ENCODE assay signal across 28 cellular contexts in genomic region chrX:41144873-41145272, GRCh38.
"Had no signal": no experiment of that assay in that cellular context is flagged by ENCODE, and none has a peak within 500 bp of the region (broad histone marks: within the 10 kb centered on the region; RNA-seq: fewer than 3 reads in every experiment).

No MANE protein-coding gene starts in this region.

- H3K4me3 Mint-ChIP-seq: activated CD4-positive, alpha-beta memory T cell treated with anti-CD3 and anti-CD28 coated beads for 36 hours; activated CD4-positive, alpha-beta T cell treated with anti-CD3 and anti-CD28 coated beads, Interleukin-2, amount 10 ng/mL, durations not matched to agents 24 days and 14 days; activated naive CD8-positive, alpha-beta T cell; activated T-cell treated with anti-CD3 and anti-CD28 coated beads, Interleukin-2, amount 50 U/mL, for 4 hours; brain; immature natural killer cell; natural killer cell; neural progenitor cell; T-helper 17 cell had no signal

- H2AFZ ChIP-seq: neural progenitor cell had no signal

- FAIRE-seq: urothelium cell line had no signal

- H3K27me3 ChIP-seq: dorsolateral prefrontal cortex, foreskin keratinocyte, heart left ventricle, left lung, neural progenitor cell had no signal

- H3K4me1 Mint-ChIP-seq: brain, natural killer cell, neural progenitor cell had no signal

- H3K4me1 ChIP-seq: heart left ventricle, left lung, neural progenitor cell had no signal

- H3K27me3 Mint-ChIP-seq: activated CD4-positive, alpha-beta memory T cell treated with anti-CD3 and anti-CD28 coated beads for 36 hours; activated CD4-positive, alpha-beta T cell treated with anti-CD3 and anti-CD28 coated beads, Interleukin-2, amount 10 ng/mL, durations not matched to agents 24 days and 14 days; activated naive CD8-positive, alpha-beta T cell; brain; T-helper 17 cell had no signal

- DNase-seq: activated CD4-positive, alpha-beta memory T cell treated with anti-CD3 and anti-CD28 coated beads for 36 hours; activated CD4-positive, alpha-beta T cell treated with anti-CD3 and anti-CD28 coated beads, Interleukin-2, amount 10 ng/mL, durations not matched to agents 24 days and 14 days; activated CD4-positive, CD25-positive, alpha-beta regulatory T cell treated with anti-CD3 and anti-CD28 coated beads, Interleukin-2, amount 50 U/mL, for 72 hours; activated naive CD4-positive, alpha-beta T cell treated with Interleukin-2 at 50 U/mL for 16 hours; activated T-cell treated with anti-CD3 and anti-CD28 coated beads, Interleukin-2, amount 50 U/mL, for 4 hours; aorta; dorsolateral prefrontal cortex; effector memory CD4-positive, alpha-beta T cell; foreskin keratinocyte; heart left ventricle; hypothalamus; immature natural killer cell; left lung; mesendoderm; natural killer cell; occipital lobe; right cardiac atrium; stimulated activated CD4-positive, alpha-beta T cell treated with anti-CD3 and anti-CD28 coated beads, Interleukin-2, amount 100 ng/mL, for 48 hours; stimulated activated naive CD4-positive, alpha-beta T cell treated with Interleukin-2 at 50 U/mL for 16 hours; T-helper 17 cell; trophoblast cell had no signal

- H3K27ac Mint-ChIP-seq: activated CD4-positive, alpha-beta memory T cell treated with anti-CD3 and anti-CD28 coated beads for 36 hours; activated CD4-positive, alpha-beta T cell treated with anti-CD3 and anti-CD28 coated beads, Interleukin-2, amount 10 ng/mL, durations not matched to agents 24 days and 14 days; activated naive CD8-positive, alpha-beta T cell; brain; natural killer cell; neural progenitor cell; T-helper 17 cell had no signal

- H3K9ac ChIP-seq: neural progenitor cell had no signal

- H3K4me3 ChIP-seq: coronary artery, dorsolateral prefrontal cortex, heart left ventricle, left lung, lung, neural progenitor cell, thoracic aorta had no signal

- H3K27ac ChIP-seq: coronary artery, dorsolateral prefrontal cortex, foreskin keratinocyte, heart left ventricle, left lung, neural progenitor cell, thoracic aorta had no signal

- H3K9me3 ChIP-seq: heart left ventricle, left lung, thoracic aorta had no signal

- H3K4me2 ChIP-seq: neural progenitor cell had no signal

- H3K9me3 Mint-ChIP-seq: activated CD4-positive, alpha-beta memory T cell treated with anti-CD3 and anti-CD28 coated beads for 36 hours; activated CD4-positive, alpha-beta T cell treated with anti-CD3 and anti-CD28 coated beads, Interleukin-2, amount 10 ng/mL, durations not matched to agents 24 days and 14 days; activated T-cell treated with anti-CD3 and anti-CD28 coated beads, Interleukin-2, amount 50 U/mL, for 4 hours; brain; immature natural killer cell; natural killer cell; neural progenitor cell had no signal

- ATAC-seq: activated T-cell treated with anti-CD3 and anti-CD28 coated beads, Interleukin-2, amount 50 U/mL, for 4 hours; foreskin keratinocyte; heart left ventricle; left lung; natural killer cell; right cardiac atrium; T-helper 17 cell had no signal
